Comparison of ENCODE assay signal across 22 cellular contexts in genomic region chr9:17630531-17630949, GRCh38. TPM values are rescaled to one million over a fixed set of nuclear protein-coding genes. Genes with fewer than 3 reads are reported as not detected.
"Had no signal": no experiment of that assay in that cellular context is flagged by ENCODE, and none has a peak within 500 bp of the region (broad histone marks: within the 10 kb centered on the region; RNA-seq: fewer than 3 reads in every experiment).

No MANE protein-coding gene starts in this region.

- H3K9me3 Mint-ChIP-seq: activated T-helper 1 cell treated with anti-CD3 and anti-CD28 coated beads, Interleukin-12 subunit alpha, Interleukin-12 subunit beta, Interleukin-2, Interleukin-4 antibody, amounts not matched to agents 30 ng/mL and 10 ng/mL and 1 ng/mL, durations not matched to agents 14 hours and 24 hours and 36 hours; neural crest cell; type B pancreatic cell had no signal

- H3K4me3 ChIP-seq: cardiac muscle cell, coronary artery, heart left ventricle, suprapubic skin had no signal

- H3K27ac Mint-ChIP-seq: activated CD8-positive, alpha-beta T cell treated with anti-CD3 and anti-CD28 coated beads, Interleukin-2, amount 10 ng/mL, durations not matched to agents 7 days and 5 days; activated naive CD8-positive, alpha-beta T cell treated with anti-CD3 and anti-CD28 coated beads, Interleukin-2, amount 50 U/mL, for 24 hours; activated T-helper 1 cell treated with anti-CD3 and anti-CD28 coated beads, Interleukin-12 subunit alpha, Interleukin-12 subunit beta, Interleukin-2, Interleukin-4 antibody, amounts not matched to agents 30 ng/mL and 10 ng/mL and 1 ng/mL, durations not matched to agents 14 hours and 24 hours and 36 hours; type B pancreatic cell had no signal

- FAIRE-seq: endothelial cell of umbilical vein, islet of Langerhans had no signal

- DNase-seq: activated CD4-positive, alpha-beta T cell treated with anti-CD3 and anti-CD28 coated beads for 4 hours; activated CD8-positive, alpha-beta memory T cell treated with anti-CD3 and anti-CD28 coated beads, Interleukin-2, amount 50 U/mL, for 48 hours; activated CD8-positive, alpha-beta T cell treated with anti-CD3 and anti-CD28 coated beads, Interleukin-2, amount 10 ng/mL, durations not matched to agents 7 days and 5 days; activated naive CD4-positive, alpha-beta T cell treated with Interleukin-2 at 50 U/mL for 16 hours; activated naive CD8-positive, alpha-beta T cell treated with anti-CD3 and anti-CD28 coated beads, Interleukin-2, amount 50 U/mL, for 24 hours; effector CD4-positive, alpha-beta T cell; foreskin melanocyte; heart left ventricle; stimulated activated CD4-positive, alpha-beta T cell treated with anti-CD3 and anti-CD28 coated beads, Interleukin-12 subunit alpha, Interleukin-12 subunit beta, amount 100 ng/mL, for 4 hours; stimulated activated naive CD8-positive, alpha-beta T cell treated with anti-CD3 and anti-CD28 coated beads, Interleukin-15, Interleukin-2, amounts not matched to agents 100 U/mL and 50 U/mL, for 24 hours; T-helper 9 cell; WERI-Rb-1 had no signal

- H3K27ac ChIP-seq: cardiac muscle cell, coronary artery, heart left ventricle, suprapubic skin, WERI-Rb-1 had no signal

- H3K36me3 ChIP-seq: cardiac muscle cell, heart left ventricle, suprapubic skin, WERI-Rb-1 had no signal

- H3K27me3 Mint-ChIP-seq: activated naive CD8-positive, alpha-beta T cell treated with anti-CD3 and anti-CD28 coated beads, Interleukin-2, amount 50 U/mL, for 24 hours; type B pancreatic cell had no signal

- H3K9me3 ChIP-seq: heart left ventricle, suprapubic skin had no signal

- H3K36me3 Mint-ChIP-seq: type B pancreatic cell had no signal

- ATAC-seq: activated CD8-positive, alpha-beta T cell treated with anti-CD3 and anti-CD28 coated beads, Interleukin-2, amount 10 ng/mL, durations not matched to agents 7 days and 5 days; activated naive CD8-positive, alpha-beta T cell treated with anti-CD3 and anti-CD28 coated beads, Interleukin-2, amount 50 U/mL, for 24 hours; heart left ventricle; stimulated activated naive CD8-positive, alpha-beta T cell treated with anti-CD3 and anti-CD28 coated beads, Interleukin-15, Interleukin-2, amounts not matched to agents 100 U/mL and 50 U/mL, for 24 hours had no signal

- H3K27me3 ChIP-seq: cardiac muscle cell, heart left ventricle, suprapubic skin had no signal

- H3K4me3 Mint-ChIP-seq: activated CD8-positive, alpha-beta T cell treated with anti-CD3 and anti-CD28 coated beads, Interleukin-2, amount 10 ng/mL, durations not matched to agents 7 days and 5 days; activated naive CD8-positive, alpha-beta T cell treated with anti-CD3 and anti-CD28 coated beads, Interleukin-2, amount 50 U/mL, for 24 hours; activated T-helper 1 cell treated with anti-CD3 and anti-CD28 coated beads, Interleukin-12 subunit alpha, Interleukin-12 subunit beta, Interleukin-2, Interleukin-4 antibody, amounts not matched to agents 30 ng/mL and 10 ng/mL and 1 ng/mL, durations not matched to agents 14 hours and 24 hours and 36 hours; neural crest cell; type B pancreatic cell had no signal

- H3K4me1 ChIP-seq: heart left ventricle, suprapubic skin had no signal

- H3K4me1 Mint-ChIP-seq: activated naive CD8-positive, alpha-beta T cell treated with anti-CD3 and anti-CD28 coated beads, Interleukin-2, amount 50 U/mL, for 24 hours; neural crest cell had no signal

RNA-seq across cellular contexts. Expression of gene SH3GL2, which starts 51.7 kb away (rescaled TPM):
- total RNA-seq: activated CD8-positive, alpha-beta T cell treated with anti-CD3 and anti-CD28 coated beads, Interleukin-2, amount 10 ng/mL, durations not matched to agents 7 days and 5 days; activated T-helper 1 cell treated with anti-CD3 and anti-CD28 coated beads, Interleukin-12 subunit alpha, Interleukin-12 subunit beta, Interleukin-2, Interleukin-4 antibody, amounts not matched to agents 30 ng/mL and 10 ng/mL and 1 ng/mL, durations not matched to agents 14 hours and 24 hours and 36 hours; endothelial cell of umbilical vein; mesenteric fat pad; myocyte; suprapubic skin had no signal
